Comparison of ENCODE assay signal across 27 cellular contexts in genomic region chr6:169368200-169368599, GRCh38.
"Had no signal": no experiment of that assay in that cellular context is flagged by ENCODE, and none has a peak within 500 bp of the region (broad histone marks: within the 10 kb centered on the region; RNA-seq: fewer than 3 reads in every experiment).

No MANE protein-coding gene starts in this region.

- H3K9ac ChIP-seq: parathyroid adenoma had no signal

- H3K9me3 ChIP-seq: ovary, psoas muscle, right lobe of liver, sigmoid colon, stomach, thoracic aorta, thyroid gland, tibial nerve, upper lobe of left lung, vagina had no signal

- H3K4me1 ChIP-seq: parathyroid adenoma, psoas muscle, right lobe of liver, sigmoid colon, stomach, thyroid gland, upper lobe of left lung, vagina had no signal

- H3K36me3 ChIP-seq: ovary, right lobe of liver, sigmoid colon, stomach, thoracic aorta, thyroid gland, tibial nerve, upper lobe of left lung, vagina had no signal

- H3K27ac ChIP-seq: ovary, parathyroid adenoma, psoas muscle, right lobe of liver, sigmoid colon, stomach, thoracic aorta, thyroid gland, tibial nerve, upper lobe of left lung, vagina had no signal

- H3K27me3 ChIP-seq: ovary, right lobe of liver, sigmoid colon, stomach, thyroid gland, tibial nerve, upper lobe of left lung, vagina had no signal

- H3K4me3 ChIP-seq: ovary, psoas muscle, right lobe of liver, sigmoid colon, stomach, thoracic aorta, thyroid gland, tibial nerve, upper lobe of left lung, vagina had no signal

- H3K27me3 Mint-ChIP-seq: naive B cell; naive thymus-derived CD8-positive, alpha-beta T cell; stimulated activated memory B cell treated with anti-CD40 and anti-IgM and Interleukin-4, amounts not matched to agents 10 μg/mL and 1 μg/mL and 100 μg/mL, for 72 hours had no signal

- ATAC-seq: naive thymus-derived CD8-positive, alpha-beta T cell; psoas muscle; right cardiac atrium; stimulated activated memory B cell treated with anti-CD40 and anti-IgM and Interleukin-4, amounts not matched to agents 10 μg/mL and 1 μg/mL and 100 μg/mL, for 72 hours; stimulated activated naive CD8-positive, alpha-beta T cell treated with anti-CD3 and anti-CD28 coated beads, Interleukin-15, Interleukin-2, amounts not matched to agents 100 U/mL and 50 U/mL, for 24 hours had no signal

- H3K36me3 Mint-ChIP-seq: naive B cell; naive thymus-derived CD8-positive, alpha-beta T cell; natural killer cell treated with Interleukin-12 subunit alpha and Interleukin-12 subunit beta and Interleukin-15 and Interleukin-18, amount 100 ng/mL, for 72 hours; stimulated activated memory B cell treated with anti-CD40 and anti-IgM and Interleukin-4, amounts not matched to agents 10 μg/mL and 1 μg/mL and 100 μg/mL, for 72 hours had no signal

- H2AFZ ChIP-seq: parathyroid adenoma had no signal

- H3K4me3 Mint-ChIP-seq: naive B cell; naive thymus-derived CD8-positive, alpha-beta T cell; natural killer cell treated with Interleukin-12 subunit alpha and Interleukin-12 subunit beta and Interleukin-15 and Interleukin-18, amount 100 ng/mL, for 72 hours; stimulated activated memory B cell treated with anti-CD40 and anti-IgM and Interleukin-4, amounts not matched to agents 10 μg/mL and 1 μg/mL and 100 μg/mL, for 72 hours had no signal

- H3K4me1 Mint-ChIP-seq: naive B cell; stimulated activated memory B cell treated with anti-CD40 and anti-IgM and Interleukin-4, amounts not matched to agents 10 μg/mL and 1 μg/mL and 100 μg/mL, for 72 hours had no signal

- DNase-seq: naive B cell; naive thymus-derived CD8-positive, alpha-beta T cell; occipital lobe; ovary; posterior cingulate gyrus; psoas muscle; right cardiac atrium; sigmoid colon; small intestine; stimulated activated CD4-positive, alpha-beta T cell treated with anti-CD3 and anti-CD28 coated beads, Interleukin-15, amount 100 ng/mL, for 24 hours; stimulated activated CD4-positive, alpha-beta T cell treated with anti-CD3 and anti-CD28 coated beads, Interleukin-2, amount 100 ng/mL, for 24 hours; stimulated activated CD4-positive, alpha-beta T cell treated with anti-CD3 and anti-CD28 coated beads, Interleukin-2, amount 100 ng/mL, for 48 hours; stimulated activated CD4-positive, alpha-beta T cell treated with anti-CD3 and anti-CD28 coated beads, Interleukin-4, amount 100 ng/mL, for 24 hours; stimulated activated naive CD4-positive, alpha-beta T cell; stimulated activated naive CD8-positive, alpha-beta T cell treated with anti-CD3 and anti-CD28 coated beads, Interleukin-15, Interleukin-2, amounts not matched to agents 100 U/mL and 50 U/mL, for 24 hours; stomach; thyroid gland; trophoblast cell; upper lobe of left lung had no signal

- H3K79me2 ChIP-seq: parathyroid adenoma had no signal

- H3K9me3 Mint-ChIP-seq: natural killer cell treated with Interleukin-12 subunit alpha and Interleukin-12 subunit beta and Interleukin-15 and Interleukin-18, amount 100 ng/mL, for 72 hours had no signal

- H3K27ac Mint-ChIP-seq: natural killer cell treated with Interleukin-12 subunit alpha and Interleukin-12 subunit beta and Interleukin-15 and Interleukin-18, amount 100 ng/mL, for 72 hours; progenitor cell of endocrine pancreas; stimulated activated memory B cell treated with anti-CD40 and anti-IgM and Interleukin-4, amounts not matched to agents 10 μg/mL and 1 μg/mL and 100 μg/mL, for 72 hours had no signal
